In genomic region chrY:25047233-25047632, GRCh38 we compare ENCODE assay signal across 13 cellular contexts. TPM values are rescaled to one million over a fixed set of nuclear protein-coding genes. Genes with fewer than 3 reads are reported as not detected.
"Had no signal": no experiment of that assay in that cellular context is flagged by ENCODE, and none has a peak within 500 bp of the region (broad histone marks: within the 10 kb centered on the region; RNA-seq: fewer than 3 reads in every experiment).

No MANE protein-coding gene starts in this region.

RNA-seq across cellular contexts. Expression of gene BPY2C, which starts 4.7 kb away (rescaled TPM):
- total RNA-seq: stomach, subcutaneous adipose tissue, temporal lobe, thoracic aorta, thyroid gland, tibial nerve, transverse colon, upper lobe of left lung, upper lobe of right lung, ureter, urinary bladder, uterus, vagina had no signal
